25 cellular contexts compared by ENCODE assay signal in genomic region chr2:235621736-235622135, GRCh38.
A peak's percentile ranks its signal among the peaks of the same experiment; 100 is the strongest.
DNase-seq lines count a peak whose midpoint lies in the region; ATAC-seq, FAIRE-seq and TF ChIP-seq lines count a peak whose summit lies in the region.
"Had no signal": no experiment of that assay in that cellular context is flagged by ENCODE, and none has a peak within 500 bp of the region (broad histone marks: within the 10 kb centered on the region; RNA-seq: fewer than 3 reads in every experiment).

No MANE protein-coding gene starts in this region.

- ATAC-seq in HG03442 (IDR thresholded peaks at IDR 0.05; ENCODE audit: unreplicated experiment) = no peak
- ATAC-seq in left lobe of liver = no peak
- ATAC-seq: A549, SK-N-SH treated with all-trans-retinoic acid at 6 μM for 48 hours had no signal

- H3K4me3 Mint-ChIP-seq in astrocyte (ENCODE audit: unreplicated experiment) (no peak overlapping the region), osteocyte (ENCODE audit: unreplicated experiment) (no peak overlapping the region)
- H3K4me3 Mint-ChIP-seq: B cell had no signal

- H3K27me3 ChIP-seq in astrocyte (ENCODE audit: insufficient read depth, low read length) = peaks cover 6% of the 10 kb centered on the region
- H3K27me3 ChIP-seq: MG63, SJCRH30 had no signal

- H3K4me2 ChIP-seq in astrocyte (ENCODE audit: low read length) = no peak overlapping the region
- H3K4me2 ChIP-seq: A549 had no signal

- peaks cover 22% of the 10 kb centered on the region for H3K4me1 ChIP-seq in astrocyte (ENCODE audit: insufficient read depth, low read length)
- H3K4me1 ChIP-seq: SJCRH30 had no signal

- H3K27ac ChIP-seq in astrocyte (ENCODE audit: low read depth, low read length) = no peak overlapping the region
- H3K27ac ChIP-seq in cingulate gyrus (ENCODE audit: low read depth, low read length) = peak overlapping the region; percentile 63
- H3K27ac ChIP-seq: A549, SJCRH30 had no signal

- H2AFZ ChIP-seq in astrocyte (ENCODE audit: low read depth, low read length) = no peak overlapping the region

- no peaks in the 10 kb centered on the region for H3K9me3 ChIP-seq in astrocyte (ENCODE audit: insufficient read depth, low read depth, low read length)
- H3K9me3 ChIP-seq: A549, MG63 had no signal

- DNase-seq in astrocyte (ENCODE audit: low read depth) (peak; percentile 68), osteocyte (ENCODE audit: extremely low spot score, unreplicated experiment) (no peak), AML-193 (lab: John Stamatoyannopoulos, UW) (no peak), GM12891 (ENCODE audit: insufficient read length, low spot score) (no peak), left lobe of liver (ENCODE audit: low spot score) (no peak)
- DNase-seq: DMS153, GOT3, HCEC 1CT, KG1, MG63, NCI-H1105 treated with DMSO at 0.1 percent for 48 hours, NCI-H146, NCI-H1930, NCI-H2107, NCI-H446, NCI-H524 treated with DMSO at 0.1 percent for 48 hours, NCI-H774, SJCRH30 had no signal

- no peak overlapping the region for H3K4me3 ChIP-seq in astrocyte (ENCODE audit: insufficient read depth, low read depth, low read length)
- H3K4me3 ChIP-seq: A549, MG63, SJCRH30 had no signal

- H3K9ac ChIP-seq in astrocyte (ENCODE audit: low read length) = no peak overlapping the region

- FAIRE-seq in astrocyte (lab: Jason Lieb, UNC) (no peak), GM12891 (lab: Jason Lieb, UNC) (no peak)
- FAIRE-seq: A549, GM18507, RCC 7860 had no signal

- TF ChIP-seq CTCF in astrocyte (IDR thresholded peaks at IDR 0.05; ENCODE audit: insufficient read depth, low read depth, low read length) (no peak), osteocyte (IDR thresholded peaks at IDR 0.05) (no peak)

- H3K36me3 ChIP-seq in astrocyte (ENCODE audit: insufficient read depth, low read length) = no peaks in the 10 kb centered on the region
- H3K36me3 ChIP-seq: MG63, SJCRH30 had no signal

- peaks cover 31% of the 10 kb centered on the region for H3K79me2 ChIP-seq in astrocyte (ENCODE audit: insufficient read depth, low read length)

- H3K36me3 Mint-ChIP-seq in astrocyte (ENCODE audit: low read depth, unreplicated experiment) (peaks cover 4% of the 10 kb centered on the region), osteocyte (ENCODE audit: unreplicated experiment) (no peaks in the 10 kb centered on the region)

- peaks cover 15% of the 10 kb centered on the region for H3K4me1 Mint-ChIP-seq in astrocyte (ENCODE audit: low read depth, unreplicated experiment)
- H3K4me1 Mint-ChIP-seq in osteocyte (ENCODE audit: unreplicated experiment) = peaks cover 63% of the 10 kb centered on the region
- H3K4me1 Mint-ChIP-seq: B cell had no signal

- H3K27ac Mint-ChIP-seq in astrocyte (ENCODE audit: unreplicated experiment) = no peak overlapping the region
- peak overlapping the region; percentile 14 for H3K27ac Mint-ChIP-seq in osteocyte (ENCODE audit: unreplicated experiment)
- H3K27ac Mint-ChIP-seq: B cell had no signal

- no peak for TF ChIP-seq POLR2A in GM12891 (IDR thresholded peaks at IDR 0.05; ENCODE audit: low read depth, low read length)

- H4K20me1 ChIP-seq in astrocyte (ENCODE audit: insufficient read depth, low read length) = peaks cover 85% of the 10 kb centered on the region

- H3K27me3 Mint-ChIP-seq in astrocyte (ENCODE audit: low read depth, unreplicated experiment) (no peaks in the 10 kb centered on the region), osteocyte (ENCODE audit: unreplicated experiment) (no peaks in the 10 kb centered on the region)

- H3K9me3 Mint-ChIP-seq in astrocyte (ENCODE audit: unreplicated experiment) = peaks cover 2% of the 10 kb centered on the region
- H3K9me3 Mint-ChIP-seq in osteocyte (ENCODE audit: unreplicated experiment) = no peaks in the 10 kb centered on the region

TF ChIP-seq in GM12891, 5 proteins besides CTCF, POLR2A, EP300 and RAD21:
- TF ChIP-seq SPI1 (IDR thresholded peaks at IDR 0.05; ENCODE audit: low read depth, low read length) (no peak), PAX5 (IDR thresholded peaks at IDR 0.05; ENCODE audit: insufficient read depth, low read length, severe bottlenecking) (no peak), TAF1 (IDR thresholded peaks at IDR 0.05; ENCODE audit: low read depth, low read length) (no peak), POLR2AphosphoS5 (IDR thresholded peaks at IDR 0.05; ENCODE audit: low read depth, low read length) (no peak)
TF ChIP-seq in GM12891: peak in this region for 0.
